ENCODE assay signal across 21 cellular contexts in genomic region chr11:26974068-26974790, GRCh38.
DNase-seq lines count a peak whose midpoint lies in the region; ATAC-seq and TF ChIP-seq lines count a peak whose summit lies in the region.
"Had no signal": no experiment of that assay in that cellular context is flagged by ENCODE, and none has a peak within 500 bp of the region (broad histone marks: within the 10 kb centered on the region; RNA-seq: fewer than 3 reads in every experiment).

No MANE protein-coding gene starts in this region.

- no peak overlapping the region for H3K4me3 Mint-ChIP-seq in nephron
- H3K4me3 Mint-ChIP-seq in stimulated activated naive B cell treated with anti-CD40 and anti-IgM and Interleukin-4, amounts not matched to agents 10 μg/mL and 1 μg/mL and 100 μg/mL, for 72 hours, result no peak overlapping the region
- no peak overlapping the region for H3K4me3 Mint-ChIP-seq in effector memory CD8-positive, alpha-beta T cell
- H3K4me3 Mint-ChIP-seq: activated CD4-positive, alpha-beta memory T cell treated with anti-CD3 and anti-CD28 coated beads, Interleukin-2, amount 10 ng/mL, durations not matched to agents 7 days and 5 days; activated naive CD8-positive, alpha-beta T cell; activated T-cell treated with anti-CD3 and anti-CD28 coated beads, Interleukin-2, amount 50 U/mL, for 4 hours had no signal

- ATAC-seq in stimulated activated naive B cell treated with anti-CD40 and anti-IgM and Interleukin-4, amounts not matched to agents 10 μg/mL and 1 μg/mL and 100 μg/mL, for 72 hours (replicated peaks), result no peak
- ATAC-seq in effector memory CD8-positive, alpha-beta T cell (replicated peaks), result no peak
- ATAC-seq: activated T-cell treated with anti-CD3 and anti-CD28 coated beads, Interleukin-2, amount 50 U/mL, for 4 hours; psoas muscle had no signal

- H3K4me3 ChIP-seq in Loucy (ENCODE audit: low read length, poor library complexity, severe bottlenecking), result no peak overlapping the region
- H3K4me3 ChIP-seq: PC-9, psoas muscle, uterus had no signal

- no peaks in the 10 kb centered on the region for H3K9me2 ChIP-seq in Loucy (replicated peaks; ENCODE audit: low read depth, low read length)

- H3K4me1 ChIP-seq in Loucy (ENCODE audit: insufficient read depth, low read length, poor library complexity, severe bottlenecking), result no peaks in the 10 kb centered on the region
- H3K4me1 ChIP-seq: psoas muscle, uterus had no signal

- no peak overlapping the region for H3K4me2 ChIP-seq in Loucy (ENCODE audit: low read depth, low read length, poor library complexity, severe bottlenecking)
- H3K4me2 ChIP-seq: PC-9 had no signal

- H3K9me3 ChIP-seq in Loucy (ENCODE audit: insufficient read depth, low read depth, low read length), result peaks cover 6% of the 10 kb centered on the region; the same call in 1 of the 2 replicates
- H3K9me3 ChIP-seq: psoas muscle, uterus had no signal

- H3K36me3 ChIP-seq in Loucy (ENCODE audit: insufficient read depth, low read length), result no peaks in the 10 kb centered on the region
- H3K36me3 ChIP-seq: uterus had no signal

- 0 out of 2 replicates have a peak overlapping the region, but pooled peaks have one; percentile 16 for H2AFZ ChIP-seq in Loucy (ENCODE audit: low read length)
- H2AFZ ChIP-seq: PC-9 had no signal

- H3K27me3 ChIP-seq in Loucy (ENCODE audit: insufficient read depth, low read length, poor library complexity, severe bottlenecking), result no peaks in the 10 kb centered on the region
- H3K27me3 ChIP-seq: uterus had no signal

- peaks cover 22% of the 10 kb centered on the region for H3K4me1 Mint-ChIP-seq in nephron
- H3K4me1 Mint-ChIP-seq in stimulated activated naive B cell treated with anti-CD40 and anti-IgM and Interleukin-4, amounts not matched to agents 10 μg/mL and 1 μg/mL and 100 μg/mL, for 72 hours, result no peaks in the 10 kb centered on the region
- H3K4me1 Mint-ChIP-seq in effector memory CD8-positive, alpha-beta T cell (ENCODE audit: low read depth in 2 of 2), result no peaks in the 10 kb centered on the region
- H3K4me1 Mint-ChIP-seq: activated CD4-positive, alpha-beta memory T cell treated with anti-CD3 and anti-CD28 coated beads, Interleukin-2, amount 10 ng/mL, durations not matched to agents 7 days and 5 days; naive B cell had no signal

- no peaks in the 10 kb centered on the region for H3K79me2 ChIP-seq in Loucy (ENCODE audit: insufficient read depth, low read length)

- no peaks in the 10 kb centered on the region for H3K36me3 Mint-ChIP-seq in nephron (ENCODE audit: low read depth)
- H3K36me3 Mint-ChIP-seq in stimulated activated naive B cell treated with anti-CD40 and anti-IgM and Interleukin-4, amounts not matched to agents 10 μg/mL and 1 μg/mL and 100 μg/mL, for 72 hours, result no peaks in the 10 kb centered on the region
- H3K36me3 Mint-ChIP-seq in effector memory CD8-positive, alpha-beta T cell (ENCODE audit: insufficient read depth), result no peaks in the 10 kb centered on the region
- H3K36me3 Mint-ChIP-seq: activated naive CD8-positive, alpha-beta T cell; naive B cell had no signal

- H3K9me3 Mint-ChIP-seq in nephron, result peaks cover 3% of the 10 kb centered on the region
- H3K9me3 Mint-ChIP-seq in stimulated activated naive B cell treated with anti-CD40 and anti-IgM and Interleukin-4, amounts not matched to agents 10 μg/mL and 1 μg/mL and 100 μg/mL, for 72 hours, result peaks cover 4% of the 10 kb centered on the region in 2 donors
- no peaks in the 10 kb centered on the region for H3K9me3 Mint-ChIP-seq in effector memory CD8-positive, alpha-beta T cell

- H3K9ac ChIP-seq in Loucy (ENCODE audit: low read depth, low read length, poor library complexity, severe bottlenecking), result no peak overlapping the region

- peak overlapping the region in 2 of 3 experiments; percentile 6 to 48 for H3K27ac Mint-ChIP-seq in nephron
- H3K27ac Mint-ChIP-seq in stimulated activated naive B cell treated with anti-CD40 and anti-IgM and Interleukin-4, amounts not matched to agents 10 μg/mL and 1 μg/mL and 100 μg/mL, for 72 hours, result no peak overlapping the region
- no peak overlapping the region for H3K27ac Mint-ChIP-seq in effector memory CD8-positive, alpha-beta T cell
- H3K27ac Mint-ChIP-seq: activated CD4-positive, alpha-beta memory T cell treated with anti-CD3 and anti-CD28 coated beads, Interleukin-2, amount 10 ng/mL, durations not matched to agents 7 days and 5 days; activated naive CD8-positive, alpha-beta T cell; naive B cell had no signal

- no peaks in the 10 kb centered on the region for H4K20me1 ChIP-seq in Loucy (ENCODE audit: insufficient read depth, low read length, poor library complexity, severe bottlenecking)

- TF ChIP-seq CTCF in Loucy (conservative IDR thresholded peaks at IDR 0.05; ENCODE audit: low read length), result no peak
- TF ChIP-seq CTCF in nephron (IDR thresholded peaks at IDR 0.05; ENCODE audit: unreplicated experiment in 3 of 3), result no peak

- DNase-seq in AG08396 (ENCODE audit: low spot score) (peak; percentile 47), dedifferentiated amniotic fluid mesenchymal stem cell (ENCODE audit: extremely low spot score) (peak; percentile 72), NK-92 (lab: John Stamatoyannopoulos, UW; ENCODE audit: unreplicated experiment) (no peak)
- no peak for DNase-seq in stimulated activated naive B cell treated with anti-CD40 and anti-IgM and Interleukin-4, amounts not matched to agents 10 μg/mL and 1 μg/mL and 100 μg/mL, for 72 hours
- DNase-seq in activated effector memory CD4-positive, alpha-beta T cell treated with anti-CD3 and anti-CD28 coated beads, Interleukin-2, amount 50 U/mL, for 16 hours, result no peak
- no peak for DNase-seq in effector memory CD8-positive, alpha-beta T cell
- DNase-seq: activated CD4-positive, alpha-beta memory T cell treated with anti-CD3 and anti-CD28 coated beads, Interleukin-2, amount 10 ng/mL, durations not matched to agents 7 days and 5 days; activated T-cell treated with anti-CD3 and anti-CD28 coated beads, Interleukin-2, amount 50 U/mL, for 4 hours; central memory CD4-positive, alpha-beta T cell; effector memory CD4-positive, alpha-beta T cell; foreskin melanocyte; MM.1S; naive B cell; NCI-H187 treated with DMSO at 0.1 percent for 48 hours; NCI-H524; PC-9; psoas muscle; uterus had no signal

- no peaks in the 10 kb centered on the region for H3F3A ChIP-seq in Loucy (ENCODE audit: low read depth)

- no peaks in the 10 kb centered on the region for H3K27me3 Mint-ChIP-seq in nephron (ENCODE audit: low read depth)
- no peaks in the 10 kb centered on the region for H3K27me3 Mint-ChIP-seq in stimulated activated naive B cell treated with anti-CD40 and anti-IgM and Interleukin-4, amounts not matched to agents 10 μg/mL and 1 μg/mL and 100 μg/mL, for 72 hours
- no peaks in the 10 kb centered on the region for H3K27me3 Mint-ChIP-seq in effector memory CD8-positive, alpha-beta T cell
- H3K27me3 Mint-ChIP-seq: activated CD4-positive, alpha-beta memory T cell treated with anti-CD3 and anti-CD28 coated beads, Interleukin-2, amount 10 ng/mL, durations not matched to agents 7 days and 5 days; activated naive CD8-positive, alpha-beta T cell; naive B cell had no signal

Comparison
In these comparisons a context has a peak if more than half of its experiments do, and no peak if none do; other contexts are left out.
1. DNase-seq: peak in AG08396 (single experiment) and dedifferentiated amniotic fluid mesenchymal stem cell (single experiment); none in NK-92 (single experiment), stimulated activated naive B cell treated with anti-CD40 and anti-IgM and Interleukin-4, amounts not matched to agents 10 μg/mL and 1 μg/mL and 100 μg/mL, for 72 hours (single experiment), activated effector memory CD4-positive, alpha-beta T cell treated with anti-CD3 and anti-CD28 coated beads, Interleukin-2, amount 50 U/mL, for 16 hours (single experiment) and effector memory CD8-positive, alpha-beta T cell (0 of 3).
2. H3K27ac Mint-ChIP-seq: peak in nephron (2 of 3); none in stimulated activated naive B cell treated with anti-CD40 and anti-IgM and Interleukin-4, amounts not matched to agents 10 μg/mL and 1 μg/mL and 100 μg/mL, for 72 hours (single experiment) and effector memory CD8-positive, alpha-beta T cell (0 of 2).